Comparison of ENCODE assay signal across 1 cellular context in genomic region chr20:50354690-50355592, GRCh38.
TF ChIP-seq lines count a peak whose summit lies in the region.

No MANE protein-coding gene starts in this region.

TF ChIP-seq in IMR-90, 13 proteins besides CTCF, POLR2A, EP300 and RAD21:
- TF ChIP-seq USF2 (IDR thresholded peaks at IDR 0.05; ENCODE audit: low read depth, low read length), result peak; percentile 12; the same call in 1 of the 2 replicates
- no peak for TF ChIP-seq RFX5 (IDR thresholded peaks at IDR 0.05; ENCODE audit: low read depth, low read length)
